ENCODE assay signal across 1 cellular context in the genomic region with DNA sequence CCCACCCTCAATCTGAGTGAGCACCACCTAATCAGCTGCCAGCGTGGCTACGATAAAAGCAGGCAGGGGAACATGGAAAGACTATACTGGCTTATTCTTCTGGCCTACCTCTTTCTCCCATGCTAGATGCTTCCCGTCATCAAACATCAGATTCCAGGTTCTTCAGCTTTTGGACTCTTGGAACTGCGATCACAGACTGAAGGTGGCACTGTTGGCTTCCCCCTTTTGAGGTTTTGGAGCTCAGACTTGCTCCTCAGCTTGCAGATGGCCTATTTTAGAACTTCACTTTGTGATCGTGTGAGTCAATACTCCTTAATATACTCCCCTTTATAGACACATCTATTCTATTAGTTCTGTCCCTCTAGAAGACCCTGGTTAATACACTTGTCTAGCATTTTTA.
TF ChIP-seq lines count a peak whose summit lies in the region.

No MANE protein-coding gene starts in this region.

TF ChIP-seq in SK-N-SH, 30 proteins besides CTCF, POLR2A, EP300 and RAD21 (continued from another document):
- TF ChIP-seq ZBTB33 (IDR thresholded peaks at IDR 0.05; ENCODE audit: borderline replicate concordance, low read depth) (no peak), MEF2A (IDR thresholded peaks at IDR 0.05; ENCODE audit: borderline replicate concordance, low read depth) (no peak), USF2 (IDR thresholded peaks at IDR 0.05; ENCODE audit: borderline replicate concordance, low read depth, low read length) (no peak), EZH2phosphoT487 (IDR thresholded peaks at IDR 0.05; ENCODE audit: borderline replicate concordance, low read depth) (no peak), GABPA (IDR thresholded peaks at IDR 0.05; ENCODE audit: low read depth) (no peak)
